Comparison of ENCODE assay signal across 9 cellular contexts in the genomic region with DNA sequence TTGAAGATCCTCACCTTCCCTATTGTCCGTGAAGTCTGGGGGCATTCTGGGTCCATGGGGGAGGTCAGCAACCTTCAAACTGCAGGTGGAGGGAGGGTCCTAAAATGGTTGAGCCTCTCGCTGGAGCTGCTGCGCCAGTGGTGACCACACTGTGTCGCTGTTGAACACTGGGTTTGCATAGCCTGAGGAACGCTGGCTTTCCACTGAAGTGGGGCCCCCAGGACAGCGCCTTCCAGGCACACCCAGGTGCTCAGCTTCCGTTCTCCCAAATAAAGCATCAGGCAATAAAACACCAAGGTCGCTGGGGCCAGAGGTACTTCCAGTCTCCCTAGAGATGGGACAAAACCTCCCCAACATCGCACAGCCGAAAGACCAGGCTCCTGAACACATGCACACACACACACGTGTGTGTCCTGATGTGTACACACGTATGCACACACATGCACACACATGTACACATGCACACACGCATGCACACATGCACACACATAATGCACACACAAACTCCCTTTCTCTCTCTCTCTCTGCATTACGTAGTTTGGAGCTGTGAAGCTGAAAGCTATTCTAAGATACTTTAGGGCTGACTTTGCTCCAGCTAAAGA.
DNase-seq lines count a peak whose midpoint lies in the region; ATAC-seq and TF ChIP-seq lines count a peak whose summit lies in the region.
"Had no signal": no experiment of that assay in that cellular context is flagged by ENCODE, and none has a peak within 500 bp of the region (broad histone marks: within the 10 kb centered on the region; RNA-seq: fewer than 3 reads in every experiment).

No MANE protein-coding gene starts in this region.

- intact Hi-C loops in prostate gland (cut with DNase I): no loop called here

- peak overlapping the region; percentile 72 for H3K14ac ChIP-seq in neuronal stem cell (ENCODE audit: low read length)

- no peak for ATAC-seq in GM18517 (IDR thresholded peaks at IDR 0.05; ENCODE audit: unreplicated experiment)
- ATAC-seq in gastroesophageal sphincter: no peak

- TF ChIP-seq EP300 in gastroesophageal sphincter (IDR thresholded peaks at IDR 0.05): no peak

- peaks cover 8% of the 10 kb centered on the region for H3K4me1 Mint-ChIP-seq in endodermal cell

- no peak overlapping the region for H3K27ac ChIP-seq in endodermal cell (ENCODE audit: low read depth, low read length)
- H3K27ac ChIP-seq in neuronal stem cell (replicated peaks; ENCODE audit: low read length): no peak overlapping the region
- H3K27ac ChIP-seq in gastroesophageal sphincter: peak overlapping the region in 2 of 4 donors; percentile 48 to 62
- H3K27ac ChIP-seq in prostate gland: no peak overlapping the region
- H3K27ac ChIP-seq: thoracic aorta had no signal

- DNase-seq in LNCaP clone FGC (ENCODE audit: low read depth): no peak
- DNase-seq in endodermal cell: peak; percentile 86
- DNase-seq in neuronal stem cell (ENCODE audit: low spot score): no peak
- DNase-seq in prostate gland (ENCODE audit: low spot score): no peak
- DNase-seq: NCI-H446 treated with DMSO at 0.1 percent for 48 hours had no signal

- no peak overlapping the region for H3K27ac Mint-ChIP-seq in endodermal cell

- peak; percentile 54 for TF ChIP-seq CTCF in GM12874 (IDR thresholded peaks at IDR 0.05; ENCODE audit: insufficient read depth, low read depth, low read length)
- peak; percentile 27; the same call in 1 of the 2 replicates for TF ChIP-seq CTCF in LNCaP clone FGC (IDR thresholded peaks at IDR 0.05; ENCODE audit: control insufficient read depth, extremely low read depth, insufficient read depth)
- peak; percentile 82 for TF ChIP-seq CTCF in endodermal cell (conservative IDR thresholded peaks at IDR 0.05)
- TF ChIP-seq CTCF in gastroesophageal sphincter (IDR thresholded peaks at IDR 0.05): peak in 1 of 4 experiments; percentile 13
- TF ChIP-seq CTCF in prostate gland (IDR thresholded peaks at IDR 0.05): no peak

- H3K27me3 ChIP-seq in endodermal cell (ENCODE audit: control insufficient read depth, insufficient read depth, low read length, poor library complexity, severe bottlenecking): peaks cover 13% of the 10 kb centered on the region
- H3K27me3 ChIP-seq in neuronal stem cell (ENCODE audit: control insufficient read depth in 3 of 3, insufficient read depth in 3 of 3, low read depth in 1 of 3, low read length in 3 of 3): no peaks in the 10 kb centered on the region
- no peaks in the 10 kb centered on the region for H3K27me3 ChIP-seq in gastroesophageal sphincter
- no peaks in the 10 kb centered on the region for H3K27me3 ChIP-seq in prostate gland (replicated peaks; ENCODE audit: insufficient read depth)

- TF ChIP-seq POLR2A in gastroesophageal sphincter (IDR thresholded peaks at IDR 0.05) (no peak), prostate gland (IDR thresholded peaks at IDR 0.05) (no peak)

- no peak overlapping the region for H2BK12ac ChIP-seq in neuronal stem cell (ENCODE audit: low read length)

- H3K18ac ChIP-seq in neuronal stem cell (ENCODE audit: low read length): no peak overlapping the region

- no peak overlapping the region for H3K4me2 ChIP-seq in neuronal stem cell (ENCODE audit: insufficient read depth, low read length, poor library complexity, severe bottlenecking)

- no peak overlapping the region for H3K9ac ChIP-seq in endodermal cell (ENCODE audit: extremely low read depth, low read length, poor library complexity, severe bottlenecking)
- H3K9ac ChIP-seq in neuronal stem cell (ENCODE audit: low read depth, low read length, poor library complexity): no peak overlapping the region

- H3K36me3 ChIP-seq in endodermal cell (ENCODE audit: control insufficient read depth, insufficient read depth, low read length) (no peaks in the 10 kb centered on the region), neuronal stem cell (replicated peaks in 1 of 2; ENCODE audit: control insufficient read depth in 2 of 2, insufficient read depth in 2 of 2, low read length in 2 of 2) (no peaks in the 10 kb centered on the region), gastroesophageal sphincter (no peaks in the 10 kb centered on the region), prostate gland (no peaks in the 10 kb centered on the region)
- H3K36me3 ChIP-seq: thoracic aorta had no signal

- H3K36me3 Mint-ChIP-seq in endodermal cell (ENCODE audit: low read depth): no peaks in the 10 kb centered on the region

- H2AFZ ChIP-seq in neuronal stem cell (ENCODE audit: low read length): no peak overlapping the region

- H3K27me3 Mint-ChIP-seq in endodermal cell (ENCODE audit: insufficient read depth): peaks cover 38% of the 10 kb centered on the region

- 56 to 64% methylated on average over 8 to 14 of the region's 14 CpGs for WGBS in endodermal cell (ENCODE audit: insufficient coverage in 1 of 2, insufficient read length in 1 of 2), 2 experiments
- WGBS in neuronal stem cell (ENCODE audit: extremely low coverage in 2 of 2, insufficient read length in 2 of 2, insufficient replicate concordance in 1 of 2), 2 donors: no CpG with 5 or more reads among the region's 14 CpGs
- 93 to 100% methylated on average over 1 to 4 of the region's 14 CpGs for WGBS in gastroesophageal sphincter (ENCODE audit: low coverage in 1 of 2), 2 donors
- 73% methylated on average over 14 of the region's 14 CpGs for WGBS in prostate gland

- H3K4ac ChIP-seq in neuronal stem cell (ENCODE audit: low read length): no peak overlapping the region

- peaks cover 24% of the 10 kb centered on the region for H3K9me3 Mint-ChIP-seq in endodermal cell

- H3K4me3 Mint-ChIP-seq in endodermal cell: no peak overlapping the region

- H3K4me3 ChIP-seq in LNCaP clone FGC (ENCODE audit: low read depth, low read length): no peak overlapping the region
- no peak overlapping the region for H3K4me3 ChIP-seq in endodermal cell (ENCODE audit: low read length)
- H3K4me3 ChIP-seq in neuronal stem cell (ENCODE audit: low read length in 2 of 2): peak overlapping the region in 1 of 2 donors; percentile 16
- no peak overlapping the region for H3K4me3 ChIP-seq in gastroesophageal sphincter
- H3K4me3 ChIP-seq in prostate gland: no peak overlapping the region
- H3K4me3 ChIP-seq: thoracic aorta had no signal

- no peak overlapping the region for H2AK5ac ChIP-seq in neuronal stem cell (ENCODE audit: low read depth, low read length)

- H3K9me3 ChIP-seq in endodermal cell (ENCODE audit: control insufficient read depth, low read length) (peaks cover 25% of the 10 kb centered on the region), neuronal stem cell (replicated peaks in 1 of 2; ENCODE audit: control insufficient read depth in 2 of 2, insufficient read depth in 1 of 2, low read depth in 1 of 2, low read length in 2 of 2) (peaks cover 7 to 8% of the 10 kb centered on the region in 2 donors), gastroesophageal sphincter (peaks cover 0 to 21% (median 0%) of the 10 kb centered on the region in 3 donors), prostate gland (no peaks in the 10 kb centered on the region)

- H3K79me1 ChIP-seq in neuronal stem cell (ENCODE audit: low read depth, low read length): no peaks in the 10 kb centered on the region

- H2BK15ac ChIP-seq in neuronal stem cell (ENCODE audit: low read length): no peak overlapping the region

- no peak overlapping the region for H2BK5ac ChIP-seq in neuronal stem cell (ENCODE audit: low read length)

- H4K8ac ChIP-seq in neuronal stem cell (ENCODE audit: low read depth, low read length): no peak overlapping the region

- no peaks in the 10 kb centered on the region for H3K4me1 ChIP-seq in endodermal cell (ENCODE audit: control insufficient read depth, insufficient read depth, low read length)
- no peaks in the 10 kb centered on the region for H3K4me1 ChIP-seq in neuronal stem cell (ENCODE audit: control insufficient read depth in 2 of 2, insufficient read depth in 1 of 2, low read depth in 1 of 2, low read length in 2 of 2)
- peaks cover 0 to 27% (median 13%) of the 10 kb centered on the region in 3 donors for H3K4me1 ChIP-seq in gastroesophageal sphincter
- no peaks in the 10 kb centered on the region for H3K4me1 ChIP-seq in prostate gland (replicated peaks)

- no peak overlapping the region for H2BK120ac ChIP-seq in neuronal stem cell (ENCODE audit: low read depth, low read length)

- H3K23ac ChIP-seq in neuronal stem cell (ENCODE audit: low read depth, low read length, poor library complexity): no peak overlapping the region

- H4K91ac ChIP-seq in neuronal stem cell (ENCODE audit: low read depth, low read length, poor library complexity): no peak overlapping the region

Comparison
In these comparisons a context has a peak if more than half of its experiments do, and no peak if none do; other contexts are left out.
1. CTCF ChIP-seq: peak in GM12874 (single experiment), LNCaP clone FGC (single experiment) and endodermal cell (single experiment); none in prostate gland (0 of 4).